ENCODE assay signal across 14 cellular contexts in the genomic region with DNA sequence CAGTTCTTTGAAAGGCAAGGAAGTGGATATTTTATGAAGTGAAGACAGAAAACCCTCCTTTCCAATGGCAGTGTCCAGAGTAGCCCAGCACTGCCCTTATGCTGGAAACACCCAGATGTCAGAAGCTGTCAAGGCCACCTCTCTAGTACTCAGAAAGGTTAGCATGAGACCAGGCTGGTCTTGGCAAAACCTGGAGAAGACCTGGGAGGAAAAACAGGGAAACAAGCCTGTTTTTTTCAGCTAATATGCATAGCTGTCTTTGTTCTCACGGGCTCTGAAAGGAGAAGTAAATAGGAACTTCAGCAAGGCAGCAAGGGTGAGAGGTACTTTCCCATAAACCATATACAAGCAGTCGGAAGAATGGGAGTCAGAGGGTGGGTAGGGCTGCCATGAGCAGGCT.
"Had no signal": no experiment of that assay in that cellular context is flagged by ENCODE, and none has a peak within 500 bp of the region (broad histone marks: within the 10 kb centered on the region; RNA-seq: fewer than 3 reads in every experiment).

No MANE protein-coding gene starts in this region.

- H3K9me3 ChIP-seq: ovary, SJCRH30, tibial nerve had no signal

- ATAC-seq: activated CD4-positive, alpha-beta T cell treated with anti-CD3 and anti-CD28 coated beads for 36 hours; activated naive CD8-positive, alpha-beta T cell treated with anti-CD3 and anti-CD28 coated beads, Interleukin-2, amount 50 U/mL, for 24 hours had no signal

- H3K4me3 ChIP-seq: coronary artery, ovary, SJCRH30, skin epidermis, tibial nerve had no signal

- H3K36me3 ChIP-seq: ovary had no signal

- H3K27ac ChIP-seq: coronary artery, epithelial cell of prostate, ovary, SJCRH30, tibial nerve had no signal

- DNase-seq: activated CD4-positive, alpha-beta memory T cell treated with anti-CD3 and anti-CD28 coated beads, Interleukin-2, amount 10 ng/mL, durations not matched to agents 7 days and 5 days; activated CD4-positive, alpha-beta T cell treated with anti-CD3 and anti-CD28 coated beads for 36 hours; activated gamma-delta T cell treated with Interleukin-2 at 50 U/mL for 16 hours; activated naive CD8-positive, alpha-beta T cell treated with anti-CD3 and anti-CD28 coated beads, Interleukin-2, amount 50 U/mL, for 24 hours; activated T-cell treated with anti-CD3 and anti-CD28 coated beads, Interleukin-2, amount 50 U/mL, for 48 hours; central memory CD4-positive, alpha-beta T cell; effector CD8-positive, alpha-beta T cell; mesendoderm; ovary; SJCRH30 had no signal

- H3K27me3 ChIP-seq: ovary, SJCRH30, tibial nerve had no signal
